ENCODE assay signal across 11 cellular contexts in the genomic region with DNA sequence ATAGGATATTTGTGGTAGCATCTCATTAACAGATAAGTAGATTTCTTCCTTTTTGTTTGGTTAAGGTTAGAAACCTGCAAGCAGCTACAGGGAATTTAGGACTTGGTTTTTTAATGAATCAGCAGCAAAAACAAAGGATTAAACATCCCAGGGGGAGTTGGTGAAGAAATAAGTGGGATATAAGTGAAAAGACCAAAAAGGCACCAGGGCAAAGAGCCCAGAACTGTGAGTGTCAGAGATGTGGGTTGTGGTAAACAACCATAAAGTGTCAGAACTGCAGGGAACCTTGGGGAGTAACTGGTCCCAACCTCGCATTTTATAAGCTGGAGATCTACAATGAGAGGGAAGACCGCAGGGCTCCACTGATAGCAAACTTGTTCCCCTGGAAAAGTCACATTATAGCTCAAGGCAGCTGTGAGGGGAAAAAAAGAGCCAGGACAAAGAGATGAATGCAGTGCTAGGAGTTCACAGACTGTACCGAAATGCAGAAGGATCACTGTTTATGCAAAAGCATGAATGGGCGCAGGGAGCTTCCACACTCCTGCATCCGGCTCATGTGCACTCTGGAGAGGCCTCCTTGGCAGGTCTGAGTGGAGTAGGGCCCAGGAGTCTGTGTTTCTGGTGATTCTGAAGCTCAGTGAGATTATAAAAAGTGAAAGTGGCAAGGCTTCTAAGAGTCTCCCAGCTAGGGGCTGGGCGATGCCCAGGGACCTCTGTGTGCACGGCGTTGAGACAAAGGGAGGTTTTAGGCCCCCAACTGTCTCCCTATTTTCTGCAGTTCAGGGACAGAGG.
DNase-seq lines count a peak whose midpoint lies in the region; ATAC-seq and TF ChIP-seq lines count a peak whose summit lies in the region.
"Had no signal": no experiment of that assay in that cellular context is flagged by ENCODE, and none has a peak within 500 bp of the region (broad histone marks: within the 10 kb centered on the region; RNA-seq: fewer than 3 reads in every experiment).

No MANE protein-coding gene starts in this region.

- no peak overlapping the region for H2AFZ ChIP-seq in OCI-LY1 (ENCODE audit: low read length)

- no peak overlapping the region for H3K4me3 ChIP-seq in AG10803 (ENCODE audit: low read length)
- H3K4me3 ChIP-seq in OCI-LY1 (ENCODE audit: low read depth, low read length, poor library complexity, severe bottlenecking), result peak overlapping the region; percentile 49
- H3K4me3 ChIP-seq in ascending aorta, result peak overlapping the region in 1 of 2 donors; percentile 39

- no peaks in the 10 kb centered on the region for H3K9me2 ChIP-seq in OCI-LY1 (ENCODE audit: low read depth, low read length)

- H3K4me2 ChIP-seq in OCI-LY1 (ENCODE audit: low read length), result peak overlapping the region; percentile 78

- H3K9me3 ChIP-seq in OCI-LY1 (ENCODE audit: low read length) (no peaks in the 10 kb centered on the region), ascending aorta (no peaks in the 10 kb centered on the region)

- TF ChIP-seq CTCF in AG10803 (conservative IDR thresholded peaks at IDR 0.05; ENCODE audit: low read length) (no peak), OCI-LY1 (IDR thresholded peaks at IDR 0.05; ENCODE audit: low read length) (no peak), omental fat pad (IDR thresholded peaks at IDR 0.05) (no peak), ascending aorta (IDR thresholded peaks at IDR 0.05) (no peak)

- DNase-seq in AG10803 (ENCODE audit: low read depth) (peak; percentile 45), fibroblast of peridontal ligament (ENCODE audit: extremely low read depth) (peak; percentile 74), omental fat pad (ENCODE audit: low spot score) (no peak), HPDE6-E6E7 (ENCODE audit: extremely low spot score) (no peak), ascending aorta (ENCODE audit: low spot score in 2 of 2) (no peak), superior temporal gyrus (ENCODE audit: extremely low spot score) (no peak), NOMO-1 treated with DMSO at 0.1 percent for 48 hours (lab: John Stamatoyannopoulos, UW; ENCODE audit: unreplicated experiment) (no peak)
- DNase-seq: CD8-positive, alpha-beta memory T cell; NCI-H2029 treated with DMSO at 0.1 percent for 48 hours; stimulated activated CD4-positive, alpha-beta T cell treated with anti-CD3 and anti-CD28 coated beads, Interleukin-4, amount 100 ng/mL, for 4 hours had no signal

- H3K79me2 ChIP-seq in OCI-LY1 (ENCODE audit: insufficient read depth, low read length), result no peaks in the 10 kb centered on the region

- H3F3A ChIP-seq in OCI-LY1 (ENCODE audit: insufficient read depth, low read length), result peaks cover 3% of the 10 kb centered on the region; the same call in 1 of the 2 replicates

- peaks cover 11% of the 10 kb centered on the region; the same call in 1 of the 2 replicates for H3K36me3 ChIP-seq in OCI-LY1 (ENCODE audit: insufficient read depth, low read length)
- no peaks in the 10 kb centered on the region for H3K36me3 ChIP-seq in ascending aorta

- H3K4me1 ChIP-seq in OCI-LY1 (ENCODE audit: insufficient read depth, low read length, severe bottlenecking) (peaks cover 95% of the 10 kb centered on the region), ascending aorta (peaks cover 0 to 5% of the 10 kb centered on the region in 2 donors)

- no peaks in the 10 kb centered on the region for H3K27me3 ChIP-seq in OCI-LY1 (ENCODE audit: insufficient read depth, low read length)
- no peaks in the 10 kb centered on the region for H3K27me3 ChIP-seq in ascending aorta

- H4K20me1 ChIP-seq in OCI-LY1 (ENCODE audit: insufficient read depth, low read length), result no peaks in the 10 kb centered on the region

- H3K27ac ChIP-seq in OCI-LY1 (ENCODE audit: low read depth, low read length, poor library complexity, severe bottlenecking) (peak overlapping the region; percentile 97), ascending aorta (no peak overlapping the region)

- peak overlapping the region; percentile 64 for H3K9ac ChIP-seq in OCI-LY1 (ENCODE audit: low read length)

- peak; percentile 11 for ATAC-seq in omental fat pad (ENCODE audit: low FRiP score)

- intact Hi-C loops in ascending aorta (cut with DNase I), result no loop called here

Comparison
In these comparisons a context has a peak if more than half of its experiments do, and no peak if none do; other contexts are left out.
1. DNase-seq: peak in AG10803 (single experiment) and fibroblast of peridontal ligament (single experiment); none in omental fat pad (single experiment), HPDE6-E6E7 (single experiment), ascending aorta (0 of 2), superior temporal gyrus (single experiment) and NOMO-1 treated with DMSO at 0.1 percent for 48 hours (single experiment).